ENCODE assay signal across 1 cellular context in the genomic region with DNA sequence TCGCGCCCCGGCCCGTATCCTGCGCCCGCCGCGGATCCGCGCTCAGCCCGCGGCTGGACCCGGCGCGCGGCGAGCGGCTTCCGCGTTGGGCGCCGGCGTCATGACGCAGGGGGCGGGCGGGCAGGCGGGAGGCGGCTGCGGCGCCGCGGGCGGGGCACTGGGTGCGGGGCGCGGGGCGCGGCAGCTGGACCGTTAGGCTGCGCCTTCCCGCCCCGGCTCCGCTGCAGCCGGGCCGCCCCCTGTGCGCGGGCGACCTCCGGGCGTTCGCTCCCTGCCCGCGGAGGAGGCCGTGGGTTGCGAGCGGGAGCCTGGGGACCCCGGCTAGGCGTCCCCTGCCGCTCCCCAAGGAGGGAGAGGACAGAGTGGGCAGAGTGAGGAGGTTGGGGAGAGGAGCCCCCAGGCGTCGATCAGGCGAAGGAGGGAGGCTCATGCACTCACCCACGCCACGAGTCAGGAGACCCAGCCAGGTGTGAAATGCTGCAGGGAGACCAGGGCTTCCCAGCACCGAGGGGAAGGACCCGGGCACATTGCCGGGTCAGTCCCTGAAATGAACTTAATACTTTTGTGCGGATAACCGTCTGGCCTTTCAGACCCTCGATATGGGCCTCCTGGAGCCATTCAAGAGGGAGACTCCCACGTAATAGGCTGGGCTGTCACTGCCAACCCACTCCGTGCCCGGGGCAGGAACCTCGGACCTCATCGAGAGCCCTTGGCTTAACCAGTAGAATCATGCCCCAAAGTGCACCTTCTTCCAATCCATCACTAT.
A peak's percentile ranks its signal among the peaks of the same experiment; 100 is the strongest.
TF ChIP-seq lines count a peak whose summit lies in the region.

TSS of gene PIP4K2A (minus strand) at position 55 of the 766 bp plus-strand sequence. CDS start 252 bp downstream, outside the sequence.

TF ChIP-seq in A549, 52 proteins besides CTCF, POLR2A, EP300 and RAD21 (continued from another document):
- TF ChIP-seq MAX (IDR thresholded peaks at IDR 0.05) (peak; percentile 85), TP53 (CRISPR knock-in tag; IDR thresholded peaks at IDR 0.05) (no peak), CHD2 (IDR thresholded peaks at IDR 0.05; ENCODE audit: low read length, partially characterized antibody) (no peak), ELK1 (IDR thresholded peaks at IDR 0.05; ENCODE audit: low read depth, low read length) (no peak), MAZ (IDR thresholded peaks at IDR 0.05; ENCODE audit: borderline replicate concordance, low read depth, low read length) (no peak), RARB (CRISPR knock-in tag; IDR thresholded peaks at IDR 0.05) (no peak), FOXS1 (CRISPR knock-in tag; IDR thresholded peaks at IDR 0.05) (no peak), NFE2L2 (conservative IDR thresholded peaks at IDR 0.05; ENCODE audit: low read length) (no peak), CHD4 (IDR thresholded peaks at IDR 0.05; ENCODE audit: borderline replicate concordance) (no peak), EHF (CRISPR knock-in tag; IDR thresholded peaks at IDR 0.05) (no peak), SREBF2 (IDR thresholded peaks at IDR 0.05) (no peak), HEYL (CRISPR knock-in tag; IDR thresholded peaks at IDR 0.05) (no peak)
TF ChIP-seq in A549: peak in this region for 6.
